ENCODE assay signal across 26 cellular contexts in the genomic region with DNA sequence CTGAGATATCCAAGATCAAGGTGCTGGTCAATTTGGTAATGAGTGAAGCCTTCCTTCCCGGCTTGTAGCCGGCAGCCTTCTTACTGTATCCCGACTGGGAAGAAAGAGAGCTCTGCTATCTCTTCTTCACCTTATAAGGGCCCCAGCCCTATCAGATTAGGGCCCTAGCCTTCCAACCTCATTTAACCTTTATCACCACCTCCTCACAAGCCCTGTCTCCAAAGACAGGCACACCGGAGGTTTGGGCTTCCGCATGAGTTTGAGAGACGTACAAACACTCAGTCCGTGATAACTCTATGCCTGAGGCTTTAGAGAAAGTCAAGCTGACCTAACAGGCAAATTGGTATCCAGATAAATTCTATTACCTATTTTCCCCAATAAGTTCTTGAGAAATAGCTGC.
"Had no signal": no experiment of that assay in that cellular context is flagged by ENCODE, and none has a peak within 500 bp of the region (broad histone marks: within the 10 kb centered on the region; RNA-seq: fewer than 3 reads in every experiment).

No MANE protein-coding gene starts in this region.

- DNase-seq: activated CD4-positive, alpha-beta T cell treated with anti-CD3 and anti-CD28 coated beads for 1 hour; activated CD4-positive, alpha-beta T cell treated with anti-CD3 and anti-CD28 coated beads, Interleukin-2, amount 50 U/mL, for 1 hour; activated CD8-positive, alpha-beta T cell treated with anti-CD3 and anti-CD28 coated beads for 36 hours; activated T-cell treated with anti-CD3 and anti-CD28 coated beads, Interleukin-2, amount 50 U/mL, for 48 hours; central memory CD4-positive, alpha-beta T cell; dermis blood vessel endothelial cell; effector CD8-positive, alpha-beta T cell; left ventricle myocardium inferior; naive B cell; nephron progenitor cell; retina; small intestine; stimulated activated CD4-positive, alpha-beta T cell treated with anti-CD3 and anti-CD28 coated beads, Interleukin-1b, Interleukin-23, amount 100 ng/mL, for 48 hours; stimulated activated CD4-positive, alpha-beta T cell treated with anti-CD3 and anti-CD28 coated beads, Interleukin-4, amount 100 ng/mL, for 4 hours; stimulated activated CD8-positive, alpha-beta memory T cell treated with anti-CD3 and anti-CD28 coated beads, Interleukin-4, amount 100 ng/mL, for 48 hours; T1000 had no signal

- H3K4me1 Mint-ChIP-seq: activated naive CD4-positive, alpha-beta T cell treated with anti-CD3 and anti-CD28 coated beads, Interleukin-2, amount 50 U/mL, for 24 hours had no signal

- H3K27me3 ChIP-seq: breast epithelium, neutrophil, tibial nerve had no signal

- H3K36me3 Mint-ChIP-seq: activated naive CD4-positive, alpha-beta T cell treated with anti-CD3 and anti-CD28 coated beads, Interleukin-2, amount 50 U/mL, for 24 hours; naive B cell; stimulated activated memory B cell treated with anti-CD40 and anti-IgM and Interleukin-4, amounts not matched to agents 10 μg/mL and 1 μg/mL and 100 μg/mL, for 72 hours had no signal

- H3K36me3 ChIP-seq: breast epithelium, left ventricle myocardium inferior, neutrophil, prostate gland, tibial nerve had no signal

- H3K27ac ChIP-seq: left ventricle myocardium inferior, neutrophil, prostate gland, SK-N-MC, tibial nerve had no signal

- H3K27me3 Mint-ChIP-seq: stimulated activated memory B cell treated with anti-CD40 and anti-IgM and Interleukin-4, amounts not matched to agents 10 μg/mL and 1 μg/mL and 100 μg/mL, for 72 hours had no signal

- H3K4me3 Mint-ChIP-seq: activated CD8-positive, alpha-beta T cell treated with anti-CD3 and anti-CD28 coated beads for 36 hours; activated naive CD4-positive, alpha-beta T cell treated with anti-CD3 and anti-CD28 coated beads, Interleukin-2, amount 50 U/mL, for 24 hours; naive B cell; nephron progenitor cell; stimulated activated memory B cell treated with anti-CD40 and anti-IgM and Interleukin-4, amounts not matched to agents 10 μg/mL and 1 μg/mL and 100 μg/mL, for 72 hours; T-helper 1 cell treated with Interleukin-12 subunit alpha and Interleukin-12 subunit beta and Interleukin-4 antibody, amounts not matched to agents 30 μg/mL and 1 μg/mL, for 36 hours had no signal

- H3K9me3 Mint-ChIP-seq: activated CD8-positive, alpha-beta T cell treated with anti-CD3 and anti-CD28 coated beads for 36 hours; activated naive CD4-positive, alpha-beta T cell treated with anti-CD3 and anti-CD28 coated beads, Interleukin-2, amount 50 U/mL, for 24 hours; activated T-helper 2 cell treated with anti-CD3 and anti-CD28 coated beads, Interferon-gamma antibody, Interleukin-2, Interleukin-4, amounts not matched to agents 10 μg/mL and 5 μg/mL and 100 μg/mL, durations not matched to agents 14 hours and 24 hours and 36 hours; nephron progenitor cell; stimulated activated memory B cell treated with anti-CD40 and anti-IgM and Interleukin-4, amounts not matched to agents 10 μg/mL and 1 μg/mL and 100 μg/mL, for 72 hours; T-helper 1 cell treated with Interleukin-12 subunit alpha and Interleukin-12 subunit beta and Interleukin-4 antibody, amounts not matched to agents 30 μg/mL and 1 μg/mL, for 36 hours had no signal

- H3K4me1 ChIP-seq: prostate gland had no signal

- H3K9me3 ChIP-seq: breast epithelium, left ventricle myocardium inferior, neutrophil, prostate gland, tibial nerve had no signal

- H3K27ac Mint-ChIP-seq: activated CD8-positive, alpha-beta T cell treated with anti-CD3 and anti-CD28 coated beads for 36 hours; activated naive CD4-positive, alpha-beta T cell treated with anti-CD3 and anti-CD28 coated beads, Interleukin-2, amount 50 U/mL, for 24 hours; activated T-helper 2 cell treated with anti-CD3 and anti-CD28 coated beads, Interferon-gamma antibody, Interleukin-2, Interleukin-4, amounts not matched to agents 10 μg/mL and 5 μg/mL and 100 μg/mL, durations not matched to agents 14 hours and 24 hours and 36 hours; nephron progenitor cell; stimulated activated memory B cell treated with anti-CD40 and anti-IgM and Interleukin-4, amounts not matched to agents 10 μg/mL and 1 μg/mL and 100 μg/mL, for 72 hours; T-helper 1 cell treated with Interleukin-12 subunit alpha and Interleukin-12 subunit beta and Interleukin-4 antibody, amounts not matched to agents 30 μg/mL and 1 μg/mL, for 36 hours had no signal

- H3K4me3 ChIP-seq: breast epithelium, left ventricle myocardium inferior, lung, prostate gland, SK-N-MC, tibial nerve had no signal
